In genomic region chr1:32717503-32717902, GRCh38 we compare ENCODE assay signal across 1 cellular context.
TF ChIP-seq lines count a peak whose summit lies in the region.

No MANE protein-coding gene starts in this region.

TF ChIP-seq in GM23338, 12 proteins besides CTCF, POLR2A, EP300 and RAD21:
- TF ChIP-seq JUNB (IDR thresholded peaks at IDR 0.05; ENCODE audit: unreplicated experiment): no peak
- TF ChIP-seq POLR2AphosphoS5 (IDR thresholded peaks at IDR 0.05; ENCODE audit: low read depth): no peak
- TF ChIP-seq CREB1 (CRISPR knock-in tag; IDR thresholded peaks at IDR 0.05; ENCODE audit: low read depth): no peak
- TF ChIP-seq REST (IDR thresholded peaks at IDR 0.05; ENCODE audit: unreplicated experiment): no peak
- TF ChIP-seq EZH2 (IDR thresholded peaks at IDR 0.05; ENCODE audit: low read depth, unreplicated experiment): no peak
- no peak for TF ChIP-seq EZH2phosphoT487 (IDR thresholded peaks at IDR 0.05; ENCODE audit: unreplicated experiment)
- no peak for TF ChIP-seq ZNF331 (CRISPR knock-in tag; IDR thresholded peaks at IDR 0.05; ENCODE audit: low read depth)
- no peak for TF ChIP-seq ZNF462 (CRISPR knock-in tag; IDR thresholded peaks at IDR 0.05)
- no peak for TF ChIP-seq NANOG (IDR thresholded peaks at IDR 0.05; ENCODE audit: borderline replicate concordance)
- no peak for TF ChIP-seq STAT1 (IDR thresholded peaks at IDR 0.05; ENCODE audit: unreplicated experiment)
- TF ChIP-seq ETS1 (IDR thresholded peaks at IDR 0.05): no peak
- TF ChIP-seq ZNF114 (CRISPR knock-in tag; IDR thresholded peaks at IDR 0.05): no peak
